ENCODE assay signal across 1 cellular context in the genomic region with DNA sequence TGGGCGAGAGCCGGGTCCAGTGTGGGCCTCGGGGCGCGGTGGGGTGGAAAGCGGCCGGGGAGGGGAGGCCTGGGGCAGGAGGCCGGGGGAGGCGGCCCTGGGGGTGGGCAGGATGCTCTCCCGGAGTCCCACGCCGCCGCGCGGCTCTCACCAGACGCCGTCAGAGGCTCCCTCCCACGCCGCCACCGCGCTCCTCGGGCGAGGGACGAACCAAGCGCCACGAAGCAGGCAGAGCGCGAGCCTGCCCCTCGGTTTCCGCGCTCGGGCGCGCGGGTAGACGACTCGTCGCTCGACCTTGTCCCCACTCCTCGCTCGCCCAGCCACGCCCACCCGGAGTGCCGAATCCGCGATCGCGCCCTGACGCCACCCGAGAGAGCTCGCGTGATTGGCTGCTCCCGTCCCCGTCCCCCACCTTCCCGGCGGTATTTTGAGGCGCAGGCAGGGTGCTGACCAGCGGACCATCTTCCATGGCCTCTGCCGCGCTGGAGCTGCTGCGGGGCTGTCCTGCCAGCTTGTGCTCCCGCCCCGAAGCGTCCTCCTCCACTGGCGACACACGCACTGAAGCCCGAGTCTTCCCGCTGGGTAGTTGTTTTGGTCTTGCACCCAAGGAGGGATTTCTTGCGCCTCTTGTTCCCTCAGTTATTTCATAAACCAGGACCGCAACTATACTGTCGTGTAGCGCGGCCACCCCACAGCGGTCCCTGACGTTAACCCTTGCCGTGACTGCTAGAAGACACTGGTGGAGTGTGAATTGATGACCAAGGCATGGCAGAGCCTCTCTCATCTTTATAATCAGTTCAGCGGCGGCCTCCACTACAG.
TF ChIP-seq lines count a peak whose summit lies in the region.

Gene GNE (minus strand): TSS at position 279 of the 819 bp plus-strand sequence. CDS start 9,093 bp downstream, outside the sequence.

TF ChIP-seq in HepG2, 621 proteins besides CTCF, POLR2A, EP300 and RAD21 (continued from another document and continues in another):
- TF ChIP-seq, protein P1, sequence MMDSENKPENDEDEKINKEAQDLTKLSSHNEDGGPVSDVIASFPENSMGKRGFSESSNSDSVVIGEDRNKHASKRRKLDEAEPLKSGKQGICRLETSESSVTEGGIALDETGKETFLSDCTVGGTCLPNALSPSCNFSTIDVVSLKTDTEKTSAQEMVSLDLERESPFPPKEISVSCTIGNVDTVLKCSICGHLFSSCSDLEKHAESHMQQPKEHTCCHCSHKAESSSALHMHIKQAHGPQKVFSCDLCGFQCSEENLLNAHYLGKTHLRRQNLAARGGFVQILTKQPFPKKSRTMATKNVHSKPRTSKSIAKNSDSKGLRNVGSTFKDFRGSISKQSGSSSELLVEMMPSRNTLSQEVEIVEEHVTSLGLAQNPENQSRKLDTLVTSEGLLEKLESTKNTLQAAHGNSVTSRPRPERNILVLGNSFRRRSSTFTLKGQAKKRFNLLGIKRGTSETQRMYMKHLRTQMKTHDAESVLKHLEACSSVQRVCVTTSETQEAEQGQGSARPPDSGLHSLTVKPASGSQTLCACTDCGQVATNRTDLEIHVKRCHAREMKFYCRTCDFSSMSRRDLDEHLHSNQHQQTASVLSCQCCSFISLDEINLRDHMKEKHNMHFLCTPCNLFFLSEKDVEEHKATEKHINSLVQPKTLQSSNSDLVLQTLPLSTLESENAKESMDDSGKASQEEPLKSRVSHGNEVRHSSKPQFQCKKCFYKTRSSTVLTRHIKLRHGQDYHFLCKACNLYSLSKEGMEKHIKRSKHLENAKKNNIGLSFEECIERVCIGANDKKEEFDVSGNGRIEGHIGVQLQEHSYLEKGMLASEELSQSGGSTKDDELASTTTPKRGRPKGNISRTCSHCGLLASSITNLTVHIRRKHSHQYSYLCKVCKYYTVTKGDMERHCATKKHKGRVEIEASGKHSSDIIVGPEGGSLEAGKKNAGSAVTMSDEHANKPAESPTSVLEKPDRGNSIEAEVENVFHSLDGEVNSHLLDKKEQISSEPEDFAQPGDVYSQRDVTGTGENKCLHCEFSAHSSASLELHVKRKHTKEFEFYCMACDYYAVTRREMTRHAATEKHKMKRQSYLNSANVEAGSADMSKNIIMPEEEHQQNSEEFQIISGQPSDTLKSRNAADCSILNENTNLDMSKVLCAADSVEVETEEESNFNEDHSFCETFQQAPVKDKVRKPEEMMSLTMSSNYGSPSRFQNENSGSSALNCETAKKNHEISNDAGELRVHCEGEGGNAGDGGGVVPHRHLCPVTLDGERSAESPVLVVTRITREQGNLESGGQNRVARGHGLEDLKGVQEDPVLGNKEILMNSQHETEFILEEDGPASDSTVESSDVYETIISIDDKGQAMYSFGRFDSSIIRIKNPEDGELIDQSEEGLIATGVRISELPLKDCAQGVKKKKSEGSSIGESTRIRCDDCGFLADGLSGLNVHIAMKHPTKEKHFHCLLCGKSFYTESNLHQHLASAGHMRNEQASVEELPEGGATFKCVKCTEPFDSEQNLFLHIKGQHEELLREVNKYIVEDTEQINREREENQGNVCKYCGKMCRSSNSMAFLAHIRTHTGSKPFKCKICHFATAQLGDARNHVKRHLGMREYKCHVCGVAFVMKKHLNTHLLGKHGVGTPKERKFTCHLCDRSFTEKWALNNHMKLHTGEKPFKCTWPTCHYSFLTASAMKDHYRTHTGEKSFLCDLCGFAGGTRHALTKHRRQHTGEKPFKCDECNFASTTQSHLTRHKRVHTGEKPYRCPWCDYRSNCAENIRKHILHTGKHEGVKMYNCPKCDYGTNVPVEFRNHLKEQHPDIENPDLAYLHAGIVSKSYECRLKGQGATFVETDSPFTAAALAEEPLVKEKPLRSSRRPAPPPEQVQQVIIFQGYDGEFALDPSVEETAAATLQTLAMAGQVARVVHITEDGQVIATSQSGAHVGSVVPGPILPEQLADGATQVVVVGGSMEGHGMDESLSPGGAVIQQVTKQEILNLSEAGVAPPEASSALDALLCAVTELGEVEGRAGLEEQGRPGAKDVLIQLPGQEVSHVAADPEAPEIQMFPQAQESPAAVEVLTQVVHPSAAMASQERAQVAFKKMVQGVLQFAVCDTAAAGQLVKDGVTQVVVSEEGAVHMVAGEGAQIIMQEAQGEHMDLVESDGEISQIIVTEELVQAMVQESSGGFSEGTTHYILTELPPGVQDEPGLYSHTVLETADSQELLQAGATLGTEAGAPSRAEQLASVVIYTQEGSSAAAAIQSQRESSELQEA (CRISPR knock-in tag; IDR thresholded peaks at IDR 0.05; ENCODE audit: not compliant biosample characterization) = peak; percentile 96
- peak; percentile 94 for TF ChIP-seq ZNF784 (CRISPR knock-in tag; IDR thresholded peaks at IDR 0.05; ENCODE audit: borderline replicate concordance)
- 0 out of 2 replicates have a peak, but pooled peaks have one; percentile 69 for TF ChIP-seq SMAD9 (CRISPR knock-in tag; IDR thresholded peaks at IDR 0.05)
- no peak; the same call in 1 of the 2 replicates for TF ChIP-seq SMYD3 (CRISPR knock-in tag; IDR thresholded peaks at IDR 0.05)
- no peak for TF ChIP-seq GATAD2A (CRISPR knock-in tag; IDR thresholded peaks at IDR 0.05)
- peak; percentile 95 for TF ChIP-seq NFATC3 (CRISPR knock-in tag; IDR thresholded peaks at IDR 0.05)
- TF ChIP-seq SOX5 (CRISPR knock-in tag; IDR thresholded peaks at IDR 0.05; ENCODE audit: borderline replicate concordance) = no peak; the same call in 1 of the 2 replicates
- TF ChIP-seq PHF8 (CRISPR knock-in tag; IDR thresholded peaks at IDR 0.05) = peak; percentile 97
- TF ChIP-seq YEATS4 (CRISPR knock-in tag; IDR thresholded peaks at IDR 0.05; ENCODE audit: borderline replicate concordance) = peak; percentile 87
- TF ChIP-seq, protein P2, sequence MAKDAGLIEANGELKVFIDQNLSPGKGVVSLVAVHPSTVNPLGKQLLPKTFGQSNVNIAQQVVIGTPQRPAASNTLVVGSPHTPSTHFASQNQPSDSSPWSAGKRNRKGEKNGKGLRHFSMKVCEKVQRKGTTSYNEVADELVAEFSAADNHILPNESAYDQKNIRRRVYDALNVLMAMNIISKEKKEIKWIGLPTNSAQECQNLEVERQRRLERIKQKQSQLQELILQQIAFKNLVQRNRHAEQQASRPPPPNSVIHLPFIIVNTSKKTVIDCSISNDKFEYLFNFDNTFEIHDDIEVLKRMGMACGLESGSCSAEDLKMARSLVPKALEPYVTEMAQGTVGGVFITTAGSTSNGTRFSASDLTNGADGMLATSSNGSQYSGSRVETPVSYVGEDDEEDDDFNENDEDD (CRISPR knock-in tag; IDR thresholded peaks at IDR 0.05; ENCODE audit: borderline replicate concordance) = peak; percentile 83; the same call in 1 of the 2 replicates
- no peak for TF ChIP-seq TCF12 (IDR thresholded peaks at IDR 0.05)
- no peak for TF ChIP-seq TCF12 (CRISPR knock-in tag; IDR thresholded peaks at IDR 0.05)
- peak; percentile 99 for TF ChIP-seq XRCC5 (optimal IDR thresholded peaks at IDR 0.05; ENCODE audit: low read length)
- TF ChIP-seq ZZZ3 (CRISPR knock-in tag; IDR thresholded peaks at IDR 0.05; ENCODE audit: borderline replicate concordance) = 0 out of 2 replicates have a peak, but pooled peaks have one; percentile 28
- peak; percentile 50 for TF ChIP-seq TOPORS (CRISPR knock-in tag; IDR thresholded peaks at IDR 0.05)
- TF ChIP-seq ZNF703 (CRISPR knock-in tag; IDR thresholded peaks at IDR 0.05; ENCODE audit: borderline replicate concordance) = peak; percentile 88; the same call in 1 of the 2 replicates
- TF ChIP-seq, protein P3, sequence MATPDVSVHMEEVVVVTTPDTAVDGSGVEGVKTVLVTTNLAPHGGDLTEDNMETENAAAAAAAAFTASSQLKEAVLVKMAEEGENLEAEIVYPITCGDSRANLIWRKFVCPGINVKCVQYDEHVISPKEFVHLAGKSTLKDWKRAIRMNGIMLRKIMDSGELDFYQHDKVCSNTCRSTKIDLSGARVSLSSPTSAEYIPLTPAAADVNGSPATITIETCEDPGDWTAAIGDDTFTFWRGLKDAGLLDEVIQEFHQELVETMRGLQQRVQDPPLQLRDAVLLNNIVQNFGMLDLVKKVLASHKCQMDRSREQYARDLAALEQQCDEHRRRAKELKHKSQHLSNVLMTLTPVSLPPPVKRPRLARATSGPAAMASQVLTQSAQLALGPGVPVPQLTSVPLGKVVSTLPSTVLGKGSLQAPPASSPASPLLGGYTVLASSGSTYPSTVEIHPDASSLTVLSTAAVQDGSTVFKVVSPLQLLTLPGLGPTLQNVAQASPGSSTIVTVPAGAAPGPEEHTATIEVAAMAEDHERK (CRISPR knock-in tag; IDR thresholded peaks at IDR 0.05; ENCODE audit: low read depth) = peak; percentile 65; the same call in 1 of the 2 replicates
- TF ChIP-seq NFE2 (CRISPR knock-in tag; IDR thresholded peaks at IDR 0.05) = no peak
- TF ChIP-seq SPEN (CRISPR knock-in tag; IDR thresholded peaks at IDR 0.05; ENCODE audit: low read depth) = peak; percentile 85
- peak; percentile 90 for TF ChIP-seq ZNF234 (CRISPR knock-in tag; conservative IDR thresholded peaks at IDR 0.05)
- TF ChIP-seq ZFP91 (CRISPR knock-in tag; IDR thresholded peaks at IDR 0.05; ENCODE audit: borderline replicate concordance) = peak; percentile 88
- TF ChIP-seq, protein P4, sequence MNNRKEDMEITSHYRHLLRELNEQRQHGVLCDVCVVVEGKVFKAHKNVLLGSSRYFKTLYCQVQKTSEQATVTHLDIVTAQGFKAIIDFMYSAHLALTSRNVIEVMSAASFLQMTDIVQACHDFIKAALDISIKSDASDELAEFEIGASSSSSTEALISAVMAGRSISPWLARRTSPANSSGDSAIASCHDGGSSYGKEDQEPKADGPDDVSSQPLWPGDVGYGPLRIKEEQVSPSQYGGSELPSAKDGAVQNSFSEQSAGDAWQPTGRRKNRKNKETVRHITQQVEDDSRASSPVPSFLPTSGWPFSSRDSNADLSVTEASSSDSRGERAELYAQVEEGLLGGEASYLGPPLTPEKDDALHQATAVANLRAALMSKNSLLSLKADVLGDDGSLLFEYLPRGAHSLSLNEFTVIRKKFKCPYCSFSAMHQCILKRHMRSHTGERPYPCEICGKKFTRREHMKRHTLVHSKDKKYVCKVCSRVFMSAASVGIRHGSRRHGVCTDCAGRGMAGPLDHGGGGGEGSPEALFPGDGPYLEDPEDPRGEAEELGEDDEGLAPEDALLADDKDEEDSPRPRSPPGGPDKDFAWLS (CRISPR knock-in tag; IDR thresholded peaks at IDR 0.05; ENCODE audit: borderline replicate concordance) = no peak
- 0 out of 2 replicates have a peak, but pooled peaks have one; percentile 42 for TF ChIP-seq ZNF670 (CRISPR knock-in tag; IDR thresholded peaks at IDR 0.05; ENCODE audit: borderline replicate concordance)
- peak; percentile 92 for TF ChIP-seq ASH2L (IDR thresholded peaks at IDR 0.05; ENCODE audit: insufficient read length, low read depth, low read length)
- 0 out of 2 replicates have a peak, but pooled peaks have one; percentile 48 for TF ChIP-seq ZNF576 (CRISPR knock-in tag; IDR thresholded peaks at IDR 0.05)
- no peak for TF ChIP-seq NCOR1 (IDR thresholded peaks at IDR 0.05; ENCODE audit: borderline replicate concordance, low read length)
- TF ChIP-seq NR2F2 (IDR thresholded peaks at IDR 0.05; ENCODE audit: borderline replicate concordance, low read depth) = peak; percentile 58; the same call in 1 of the 2 replicates
- no peak for TF ChIP-seq SMC3 (IDR thresholded peaks at IDR 0.05; ENCODE audit: low read length)
- TF ChIP-seq ZFP82 (CRISPR knock-in tag; IDR thresholded peaks at IDR 0.05; ENCODE audit: borderline replicate concordance) = no peak
- TF ChIP-seq DR1 (CRISPR knock-in tag; IDR thresholded peaks at IDR 0.05) = peak; percentile 97
- no peak for TF ChIP-seq PBX3 (CRISPR knock-in tag; IDR thresholded peaks at IDR 0.05; ENCODE audit: borderline replicate concordance)
- no peak for TF ChIP-seq ZFP36L2 (CRISPR knock-in tag; IDR thresholded peaks at IDR 0.05)
- TF ChIP-seq HNRNPK (IDR thresholded peaks at IDR 0.05; ENCODE audit: low read depth, low read length, poor library complexity, severe bottlenecking) = peak; percentile 27
- TF ChIP-seq RBM39 (IDR thresholded peaks at IDR 0.05; ENCODE audit: low read depth, low read length, poor library complexity, severe bottlenecking) = peak; percentile 69
- TF ChIP-seq ZNF441 (CRISPR knock-in tag; IDR thresholded peaks at IDR 0.05; ENCODE audit: borderline replicate concordance) = peak; percentile 2; the same call in 1 of the 2 replicates
- peak; percentile 87 for TF ChIP-seq MYC (CRISPR knock-in tag; IDR thresholded peaks at IDR 0.05; ENCODE audit: borderline replicate concordance)
- TF ChIP-seq ZFP90 (CRISPR knock-in tag; IDR thresholded peaks at IDR 0.05; ENCODE audit: borderline replicate concordance) = peak; percentile 89
- TF ChIP-seq ZNF205 (CRISPR knock-in tag; IDR thresholded peaks at IDR 0.05) = peak; percentile 72; the same call in 1 of the 2 replicates
